In the genomic region with DNA sequence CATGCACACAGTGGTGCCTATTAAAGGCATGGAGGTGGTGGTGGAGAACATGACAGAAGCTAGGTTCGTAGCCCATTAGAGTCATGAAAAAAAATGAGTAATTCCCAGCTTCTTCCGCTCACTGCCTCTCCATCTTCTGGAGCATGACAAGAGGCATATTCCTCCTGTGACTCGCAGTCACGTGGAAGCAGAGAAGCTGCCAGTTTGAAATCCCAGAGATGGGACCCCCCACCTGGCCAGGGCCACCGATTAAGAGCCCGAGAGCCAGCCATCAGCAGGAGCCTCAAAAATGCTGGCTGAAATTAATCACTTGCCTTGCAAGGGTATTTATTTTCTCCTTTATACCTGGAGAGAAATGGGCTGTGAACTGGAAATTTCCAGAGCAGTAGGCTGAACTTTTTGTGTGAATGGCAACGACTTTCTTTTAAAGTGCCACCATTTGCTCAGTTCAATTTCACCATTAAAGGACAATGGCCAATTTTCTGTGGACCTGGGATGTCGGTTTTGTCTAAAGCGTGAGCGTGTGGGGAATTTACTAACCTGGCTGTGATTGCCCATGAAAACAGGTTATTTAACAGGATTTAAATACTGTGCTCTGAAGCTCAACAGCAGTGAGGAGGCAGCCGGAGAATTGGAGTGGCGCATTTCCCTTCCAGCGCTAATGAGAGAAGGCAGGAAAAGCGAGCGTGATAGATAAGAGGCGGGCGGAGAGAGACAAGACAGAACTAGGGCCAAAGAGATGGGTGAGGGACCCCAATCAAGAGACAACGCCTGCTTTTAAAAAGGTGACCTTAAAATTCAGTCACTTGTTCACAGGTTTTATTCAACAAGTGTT, we compare ENCODE assay signal across 28 cellular contexts.
A peak's percentile ranks its signal among the peaks of the same experiment; 100 is the strongest.
DNase-seq lines count a peak whose midpoint lies in the region; ATAC-seq and TF ChIP-seq lines count a peak whose summit lies in the region.
"Had no signal": no experiment of that assay in that cellular context is flagged by ENCODE, and none has a peak within 500 bp of the region (broad histone marks: within the 10 kb centered on the region; RNA-seq: fewer than 3 reads in every experiment).

No MANE protein-coding gene starts in this region.

- intact Hi-C loops in naive thymus-derived CD4-positive, alpha-beta T cell (cut with micrococcal nuclease) = no loop called here
- intact Hi-C loops in body of pancreas (cut with DNase I) (no loop called here), breast epithelium (cut with DNase I; ENCODE audit: low total_unique reads) (no loop called here)

- H3K27me3 Mint-ChIP-seq in naive thymus-derived CD4-positive, alpha-beta T cell = peaks cover 0 to 4% (median 0%) of the 10 kb centered on the region in 5 donors
- H3K27me3 Mint-ChIP-seq in osteocyte (ENCODE audit: unreplicated experiment) = peaks cover 8% of the 10 kb centered on the region

- no peak overlapping the region for H3K27ac ChIP-seq in naive thymus-derived CD4-positive, alpha-beta T cell (ENCODE audit: low read depth, low read length)
- no peak overlapping the region for H3K27ac ChIP-seq in body of pancreas
- H3K27ac ChIP-seq in breast epithelium = no peak overlapping the region
- H3K27ac ChIP-seq: left lung, thoracic aorta had no signal

- peaks cover 3 to 66% (median 60%) of the 10 kb centered on the region in 7 donors for H3K4me1 Mint-ChIP-seq in naive thymus-derived CD4-positive, alpha-beta T cell
- H3K4me1 Mint-ChIP-seq in osteocyte (ENCODE audit: unreplicated experiment) = no peaks in the 10 kb centered on the region
- H3K4me1 Mint-ChIP-seq: activated B cell treated with CpG ODN at 0.5 μM for 24 hours, IgD-negative memory B cell had no signal

- POLR2A ChIA-PET in naive thymus-derived CD4-positive, alpha-beta T cell (lab: Charles Lee) = interaction anchor here (1.0 to 1.8 kb wide), 5 partner anchors 9 to 243 kb away, joined by 3 to 7 read pairs (median 3); no protein-coding TSS in a partner anchor

- H3K27me3 ChIP-seq in BE2C (no peaks in the 10 kb centered on the region), body of pancreas (no peaks in the 10 kb centered on the region), breast epithelium (peaks cover 0 to 28% of the 10 kb centered on the region in 2 donors)
- H3K27me3 ChIP-seq in naive thymus-derived CD4-positive, alpha-beta T cell (ENCODE audit: control insufficient read depth in 2 of 2, insufficient read depth in 2 of 2, low read length in 2 of 2) = no peaks in the 10 kb centered on the region

- no peak for ATAC-seq in naive thymus-derived CD4-positive, alpha-beta T cell
- ATAC-seq in body of pancreas = no peak
- ATAC-seq: left lung, Panc1 had no signal

- H3K4me1 ChIP-seq in BE2C (peaks cover 15% of the 10 kb centered on the region), body of pancreas (no peaks in the 10 kb centered on the region), breast epithelium (no peaks in the 10 kb centered on the region)
- H3K4me1 ChIP-seq in naive thymus-derived CD4-positive, alpha-beta T cell (ENCODE audit: control insufficient read depth in 2 of 2, insufficient read depth in 2 of 2, low read length in 2 of 2) = peaks cover 5 to 36% of the 10 kb centered on the region in 2 donors
- H3K4me1 ChIP-seq: left lung had no signal

- DNase-seq in BE2C (no peak), Daoy (ENCODE audit: low read depth) (peak; percentile 57), astrocyte of the hippocampus (ENCODE audit: low read depth, low spot score) (peak; percentile 14), NCI-H2107 (lab: John Stamatoyannopoulos, UW) (no peak), osteocyte (ENCODE audit: extremely low spot score, unreplicated experiment) (no peak), body of pancreas (no peak), breast epithelium (ENCODE audit: low spot score in 2 of 2) (no peak)
- no peak for DNase-seq in naive thymus-derived CD4-positive, alpha-beta T cell
- DNase-seq: activated B cell treated with CpG ODN at 0.5 μM for 24 hours; activated naive CD4-positive, alpha-beta T cell treated with anti-CD3 and anti-CD28 coated beads, Interleukin-2, amount 10 ng/mL, durations not matched to agents 7 days and 5 days; AML-193; amniotic stem cell; CD8-positive, alpha-beta memory T cell; GF-D8; H7; immature natural killer cell; left lung; NCI-H1048; NCI-H187 treated with DMSO at 0.1 percent for 48 hours; NCI-H510A; nucleus accumbens; SIG-M5; T-helper 9 cell had no signal

- H3K36me3 ChIP-seq in BE2C (no peaks in the 10 kb centered on the region), body of pancreas (replicated peaks in 1 of 2; ENCODE audit: insufficient read depth in 1 of 2, low read depth in 2 of 2) (no peaks in the 10 kb centered on the region), breast epithelium (no peaks in the 10 kb centered on the region)
- H3K36me3 ChIP-seq in naive thymus-derived CD4-positive, alpha-beta T cell (ENCODE audit: control insufficient read depth in 2 of 3, insufficient read depth in 3 of 3, low read length in 3 of 3) = no peaks in the 10 kb centered on the region
- H3K36me3 ChIP-seq: left lung, thoracic aorta had no signal

- 34 to 36% methylated on average over 18 of the region's 18 CpGs for WGBS in body of pancreas, 2 donors

- H3K4me3 Mint-ChIP-seq in naive thymus-derived CD4-positive, alpha-beta T cell = peak overlapping the region in 3 of 10 donors; percentile 12 to 62 (median 29)
- H3K4me3 Mint-ChIP-seq in osteocyte (ENCODE audit: unreplicated experiment) = no peak overlapping the region
- H3K4me3 Mint-ChIP-seq: activated B cell treated with CpG ODN at 0.5 μM for 24 hours; activated naive CD4-positive, alpha-beta T cell treated with anti-CD3 and anti-CD28 coated beads, Interleukin-2, amount 10 ng/mL, durations not matched to agents 7 days and 5 days; activated T-helper 1 cell treated with anti-CD3 and anti-CD28 coated beads, Interleukin-12 subunit alpha, Interleukin-12 subunit beta, Interleukin-2, Interleukin-4 antibody, amounts not matched to agents 30 ng/mL and 10 ng/mL and 1 ng/mL, durations not matched to agents 14 hours and 24 hours and 36 hours; CD8-positive, alpha-beta memory T cell; IgD-negative memory B cell; immature natural killer cell; stimulated activated naive CD8-positive, alpha-beta T cell treated with anti-CD3 and anti-CD28 coated beads, Interleukin-15, Interleukin-2, amounts not matched to agents 100 ng/mL and 50 ng/mL, for 24 hours had no signal

- peak overlapping the region; percentile 2; the same call in 1 of the 2 replicates for H3K4me3 ChIP-seq in BE2C (ENCODE audit: low read depth, low read length)
- H3K4me3 ChIP-seq in naive thymus-derived CD4-positive, alpha-beta T cell (ENCODE audit: low read length) = no peak overlapping the region
- H3K4me3 ChIP-seq in body of pancreas = no peak overlapping the region
- H3K4me3 ChIP-seq in breast epithelium = no peak overlapping the region
- H3K4me3 ChIP-seq: left lung, thoracic aorta had no signal

- H3K9me3 ChIP-seq in BE2C (no peaks in the 10 kb centered on the region), body of pancreas (no peaks in the 10 kb centered on the region), breast epithelium (no peaks in the 10 kb centered on the region)
- H3K9me3 ChIP-seq in naive thymus-derived CD4-positive, alpha-beta T cell (ENCODE audit: control insufficient read depth in 2 of 3, low read length in 3 of 3) = peaks cover 0 to 9% (median 0%) of the 10 kb centered on the region in 3 experiments
- H3K9me3 ChIP-seq: left lung, thoracic aorta had no signal

- peaks cover 0 to 5% (median 0%) of the 10 kb centered on the region in 5 donors for H3K36me3 Mint-ChIP-seq in naive thymus-derived CD4-positive, alpha-beta T cell
- no peaks in the 10 kb centered on the region for H3K36me3 Mint-ChIP-seq in osteocyte (ENCODE audit: unreplicated experiment)
- H3K36me3 Mint-ChIP-seq: IgD-negative memory B cell had no signal

- TF ChIP-seq CTCF in BE2C (IDR thresholded peaks at IDR 0.05; ENCODE audit: low read depth, low read length) (no peak), osteocyte (IDR thresholded peaks at IDR 0.05) (no peak), body of pancreas (IDR thresholded peaks at IDR 0.05) (no peak), breast epithelium (IDR thresholded peaks at IDR 0.05) (no peak)

- CTCF ChIA-PET in naive thymus-derived CD4-positive, alpha-beta T cell (lab: Charles Lee) = no interaction called here

- H3K27ac Mint-ChIP-seq in naive thymus-derived CD4-positive, alpha-beta T cell = peak overlapping the region in 5 of 9 donors; percentile 18 to 90 (median 56)
- H3K27ac Mint-ChIP-seq in osteocyte (ENCODE audit: unreplicated experiment) = no peak overlapping the region
- H3K27ac Mint-ChIP-seq: activated B cell treated with CpG ODN at 0.5 μM for 24 hours; activated naive CD4-positive, alpha-beta T cell treated with anti-CD3 and anti-CD28 coated beads, Interleukin-2, amount 10 ng/mL, durations not matched to agents 7 days and 5 days; activated T-helper 1 cell treated with anti-CD3 and anti-CD28 coated beads, Interleukin-12 subunit alpha, Interleukin-12 subunit beta, Interleukin-2, Interleukin-4 antibody, amounts not matched to agents 30 ng/mL and 10 ng/mL and 1 ng/mL, durations not matched to agents 14 hours and 24 hours and 36 hours; IgD-negative memory B cell; stimulated activated naive CD8-positive, alpha-beta T cell treated with anti-CD3 and anti-CD28 coated beads, Interleukin-15, Interleukin-2, amounts not matched to agents 100 ng/mL and 50 ng/mL, for 24 hours had no signal

- TF ChIP-seq POLR2A in body of pancreas (IDR thresholded peaks at IDR 0.05) (no peak), breast epithelium (IDR thresholded peaks at IDR 0.05) (no peak)

- peaks cover 0 to 19% (median 5%) of the 10 kb centered on the region in 11 donors for H3K9me3 Mint-ChIP-seq in naive thymus-derived CD4-positive, alpha-beta T cell
- no peaks in the 10 kb centered on the region for H3K9me3 Mint-ChIP-seq in osteocyte (ENCODE audit: unreplicated experiment)
- H3K9me3 Mint-ChIP-seq: immature natural killer cell had no signal

Comparison
In these comparisons a context has a peak if more than half of its experiments do, and no peak if none do; other contexts are left out.
1. DNase-seq: peak in Daoy (single experiment) and astrocyte of the hippocampus (single experiment); none in BE2C (single experiment), naive thymus-derived CD4-positive, alpha-beta T cell (0 of 9), NCI-H2107 (single experiment), osteocyte (single experiment), body of pancreas (0 of 4) and breast epithelium (0 of 2).